28 cellular contexts compared by ENCODE assay signal in genomic region chr10:108147346-108147745, GRCh38.
"Had no signal": no experiment of that assay in that cellular context is flagged by ENCODE, and none has a peak within 500 bp of the region (broad histone marks: within the 10 kb centered on the region; RNA-seq: fewer than 3 reads in every experiment).

No MANE protein-coding gene starts in this region.

- H3K4me1 Mint-ChIP-seq: endodermal cell; naive thymus-derived CD4-positive, alpha-beta T cell; nephron; neural progenitor cell; stimulated activated effector memory CD8-positive, alpha-beta T cell treated with anti-CD3 and anti-CD28 coated beads, Interleukin-12 subunit alpha, Interleukin-12 subunit beta, amount 100 ng/mL, for 72 hours had no signal

- H3K36me3 ChIP-seq: esophagus muscularis mucosa, gastroesophageal sphincter, heart left ventricle, sigmoid colon, stomach, thyroid gland, vagina had no signal

- H3K4me3 Mint-ChIP-seq: endodermal cell; naive thymus-derived CD4-positive, alpha-beta T cell; nephron; neural progenitor cell; stimulated activated effector memory CD8-positive, alpha-beta T cell treated with anti-CD3 and anti-CD28 coated beads, Interleukin-12 subunit alpha, Interleukin-12 subunit beta, amount 100 ng/mL, for 72 hours had no signal

- DNase-seq: dorsolateral prefrontal cortex; effector CD4-positive, alpha-beta T cell; endodermal cell; foreskin keratinocyte; heart left ventricle; kidney; mesenchymal stem cell; midbrain; naive thymus-derived CD4-positive, alpha-beta T cell; sigmoid colon; stimulated activated CD4-positive, alpha-beta T cell treated with anti-CD3 and anti-CD28 coated beads, Interleukin-2, amount 100 ng/mL, for 24 hours; stimulated activated CD4-positive, alpha-beta T cell treated with anti-CD3 and anti-CD28 coated beads, Interleukin-4, amount 100 ng/mL, for 24 hours; stimulated activated naive CD4-positive, alpha-beta T cell treated with Interleukin-2 at 50 U/mL for 16 hours; stomach; thyroid gland; trophoblast cell had no signal

- H3K79me2 ChIP-seq: hepatocyte, parathyroid adenoma had no signal

- H3K4me3 ChIP-seq: dorsolateral prefrontal cortex, esophagus muscularis mucosa, gastroesophageal sphincter, heart left ventricle, hepatocyte, lung, neural progenitor cell, sigmoid colon, stomach, thyroid gland, vagina had no signal

- H3K4me1 ChIP-seq: esophagus muscularis mucosa, foreskin keratinocyte, gastroesophageal sphincter, heart left ventricle, neural progenitor cell, parathyroid adenoma, sigmoid colon, stomach, thyroid gland, vagina had no signal

- FAIRE-seq: kidney had no signal

- H2AFZ ChIP-seq: hepatocyte, neural progenitor cell, parathyroid adenoma had no signal

- H3K36me3 Mint-ChIP-seq: naive thymus-derived CD4-positive, alpha-beta T cell; neural progenitor cell; stimulated activated effector memory CD8-positive, alpha-beta T cell treated with anti-CD3 and anti-CD28 coated beads, Interleukin-12 subunit alpha, Interleukin-12 subunit beta, amount 100 ng/mL, for 72 hours had no signal

- H3K4me2 ChIP-seq: hepatocyte, neural progenitor cell had no signal

- H3K27ac Mint-ChIP-seq: endodermal cell; naive thymus-derived CD4-positive, alpha-beta T cell; nephron; neural progenitor cell; progenitor cell of endocrine pancreas; stimulated activated effector memory CD8-positive, alpha-beta T cell treated with anti-CD3 and anti-CD28 coated beads, Interleukin-12 subunit alpha, Interleukin-12 subunit beta, amount 100 ng/mL, for 72 hours had no signal

- H3K9ac ChIP-seq: neural progenitor cell, parathyroid adenoma had no signal

- H3K9me3 ChIP-seq: sigmoid colon, thyroid gland, vagina had no signal

- H3K27me3 ChIP-seq: dorsolateral prefrontal cortex, esophagus muscularis mucosa, foreskin keratinocyte, gastroesophageal sphincter, heart left ventricle, hepatocyte, neural progenitor cell, sigmoid colon, stomach, thyroid gland, vagina had no signal

- ATAC-seq: foreskin keratinocyte; gastroesophageal sphincter; heart left ventricle; left lobe of liver; naive thymus-derived CD4-positive, alpha-beta T cell; stimulated activated effector memory CD8-positive, alpha-beta T cell treated with anti-CD3 and anti-CD28 coated beads, Interleukin-12 subunit alpha, Interleukin-12 subunit beta, amount 100 ng/mL, for 72 hours had no signal

- H3K27ac ChIP-seq: epithelial cell of prostate, esophagus muscularis mucosa, foreskin keratinocyte, gastroesophageal sphincter, heart left ventricle, hepatocyte, neural progenitor cell, parathyroid adenoma, sigmoid colon, stomach, thyroid gland, vagina had no signal

- H3K27me3 Mint-ChIP-seq: naive thymus-derived CD4-positive, alpha-beta T cell; progenitor cell of endocrine pancreas had no signal
